20 cellular contexts compared by ENCODE assay signal in genomic region chr16:68472581-68472980, GRCh38. TPM values are rescaled to one million over a fixed set of nuclear protein-coding genes. Genes with fewer than 3 reads are reported as not detected.
DNase-seq lines count a peak whose midpoint lies in the region; ATAC-seq, FAIRE-seq and TF ChIP-seq lines count a peak whose summit lies in the region.
"Had no signal": no experiment of that assay in that cellular context is flagged by ENCODE, and none has a peak within 500 bp of the region (broad histone marks: within the 10 kb centered on the region; RNA-seq: fewer than 3 reads in every experiment).

No MANE protein-coding gene starts in this region.

- no peak for ATAC-seq in HG02642 (IDR thresholded peaks at IDR 0.05; ENCODE audit: poor library complexity, unreplicated experiment)
- ATAC-seq: GM23338 had no signal

- H3K27ac ChIP-seq in breast epithelium, result no peak overlapping the region
- H3K27ac ChIP-seq: 22Rv1, BLaER1 had no signal

- peak; percentile 3 for DNase-seq in DMS53 (lab: John Stamatoyannopoulos, UW)
- no peak for DNase-seq in DMS53 treated with DMSO at 0.1 percent for 48 hours (lab: John Stamatoyannopoulos, UW; ENCODE audit: unreplicated experiment)
- no peak for DNase-seq in GM12891 (ENCODE audit: insufficient read length, low spot score)
- DNase-seq in islet precursor cell, result peak; percentile 35
- DNase-seq in mesenteric fat pad (ENCODE audit: low spot score), result peak; percentile 60
- DNase-seq in breast epithelium (ENCODE audit: low spot score in 2 of 2), result no peak
- DNase-seq in NCI-H2196 treated with DMSO at 0.1 percent for 48 hours (lab: John Stamatoyannopoulos, UW; ENCODE audit: unreplicated experiment), result no peak
- DNase-seq: AML-193; Calu3; CD4-positive, CD25-positive, alpha-beta regulatory T cell; DMS 273 treated with DMSO at 0.1 percent for 48 hours; EL; H7 had no signal

- no peaks in the 10 kb centered on the region for H3K27me3 ChIP-seq in breast epithelium
- H3K27me3 ChIP-seq: BLaER1 had no signal

- no peaks in the 10 kb centered on the region for H3K9me3 ChIP-seq in breast epithelium

- peaks cover 0 to 3% of the 10 kb centered on the region in 2 donors for H3K4me1 ChIP-seq in breast epithelium

- no peaks in the 10 kb centered on the region for H3K36me3 ChIP-seq in breast epithelium
- H3K36me3 ChIP-seq: BLaER1 had no signal

- FAIRE-seq in GM12891 (lab: Jason Lieb, UNC), result peak; percentile 26
- FAIRE-seq: G401.6, GM18507, HTR-8/SVneo had no signal

- intact Hi-C loops in breast epithelium (cut with DNase I; ENCODE audit: low total_unique reads), result no loop called here

- TF ChIP-seq POLR2A in GM12891 (IDR thresholded peaks at IDR 0.05; ENCODE audit: low read depth, low read length) (no peak), breast epithelium (IDR thresholded peaks at IDR 0.05) (no peak)

- no peak for TF ChIP-seq CTCF in breast epithelium (IDR thresholded peaks at IDR 0.05)

- H3K4me3 ChIP-seq in breast epithelium, result no peak overlapping the region
- H3K4me3 ChIP-seq: BLaER1, GM23338 had no signal

TF ChIP-seq in GM12891, 5 proteins besides CTCF, POLR2A, EP300 and RAD21:
- TF ChIP-seq POU2F2 (IDR thresholded peaks at IDR 0.05; ENCODE audit: low read depth, low read length) (no peak), POLR2AphosphoS5 (IDR thresholded peaks at IDR 0.05; ENCODE audit: low read depth, low read length) (no peak), TAF1 (IDR thresholded peaks at IDR 0.05; ENCODE audit: low read depth, low read length) (no peak), PAX5 (IDR thresholded peaks at IDR 0.05; ENCODE audit: insufficient read depth, low read length, severe bottlenecking) (no peak), SPI1 (IDR thresholded peaks at IDR 0.05; ENCODE audit: low read depth, low read length) (no peak)
TF ChIP-seq in GM12891: peak in this region for 0.

RNA-seq across cellular contexts. Expression of gene SMPD3, which starts 24.3 kb away (rescaled TPM):
- 1.5 TPM for polyA plus RNA-seq in GM12891 (2012; ENCODE audit: low read depth, missing spikeins)
- total RNA-seq in mesenteric fat pad (0.58 TPM), breast epithelium (10 to 100 TPM in 1 of 3 donors, 1 to 10 TPM in 1, under 1 TPM in 1; under 0.01 to 15.4 (median 2.9) TPM)

Comparison
In these comparisons a context has a peak if more than half of its experiments do, and no peak if none do; other contexts are left out.
1. DNase-seq: peak in DMS53 (single experiment), islet precursor cell (single experiment) and mesenteric fat pad (single experiment); none in DMS53 treated with DMSO at 0.1 percent for 48 hours (single experiment), GM12891 (single experiment), breast epithelium (0 of 2) and NCI-H2196 treated with DMSO at 0.1 percent for 48 hours (single experiment).